30 cellular contexts compared by ENCODE assay signal in the genomic region with DNA sequence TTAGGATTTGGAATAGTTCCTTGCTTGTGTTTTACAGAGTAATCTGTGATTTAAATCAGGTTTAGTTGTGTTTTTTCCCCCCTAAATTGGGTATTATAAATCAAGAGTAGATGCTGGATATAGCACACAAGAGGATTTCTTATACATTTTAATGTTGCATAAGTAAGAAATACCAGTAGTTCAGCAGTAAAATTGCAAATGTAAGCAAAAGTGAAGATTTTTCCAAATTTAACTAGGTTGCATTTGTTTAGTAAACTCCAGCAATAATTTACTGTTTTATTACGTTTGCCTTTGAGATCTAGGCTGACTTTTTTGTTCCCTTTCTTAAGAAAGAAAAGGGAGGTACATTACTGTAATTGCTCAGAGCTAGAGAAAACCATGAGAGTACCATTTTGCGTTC.
"Had no signal": no experiment of that assay in that cellular context is flagged by ENCODE, and none has a peak within 500 bp of the region (broad histone marks: within the 10 kb centered on the region; RNA-seq: fewer than 3 reads in every experiment).

No MANE protein-coding gene starts in this region.

- H3K27ac Mint-ChIP-seq: naive B cell; naive thymus-derived CD8-positive, alpha-beta T cell; natural killer cell treated with Interleukin-12 subunit alpha and Interleukin-12 subunit beta and Interleukin-15 and Interleukin-18, amount 100 ng/mL, for 72 hours; neural progenitor cell; progenitor cell of endocrine pancreas; stimulated activated effector memory CD8-positive, alpha-beta T cell treated with anti-CD3 and anti-CD28 coated beads, Interleukin-12 subunit alpha, Interleukin-12 subunit beta, amount 100 ng/mL, for 72 hours; stimulated activated naive B cell treated with anti-CD40 and anti-IgM and Interleukin-4, amounts not matched to agents 10 μg/mL and 1 μg/mL and 100 μg/mL, for 72 hours; stimulated activated naive CD8-positive, alpha-beta T cell treated with anti-CD3 and anti-CD28 coated beads, Interleukin-15, Interleukin-2, amounts not matched to agents 100 ng/mL and 50 ng/mL, for 24 hours; type B pancreatic cell had no signal

- H3K9me3 Mint-ChIP-seq: naive B cell; naive thymus-derived CD8-positive, alpha-beta T cell; natural killer cell treated with Interleukin-12 subunit alpha and Interleukin-12 subunit beta and Interleukin-15 and Interleukin-18, amount 100 ng/mL, for 72 hours; neural progenitor cell; stimulated activated effector memory CD8-positive, alpha-beta T cell treated with anti-CD3 and anti-CD28 coated beads, Interleukin-12 subunit alpha, Interleukin-12 subunit beta, amount 100 ng/mL, for 72 hours; stimulated activated naive B cell treated with anti-CD40 and anti-IgM and Interleukin-4, amounts not matched to agents 10 μg/mL and 1 μg/mL and 100 μg/mL, for 72 hours; stimulated activated naive CD8-positive, alpha-beta T cell treated with anti-CD3 and anti-CD28 coated beads, Interleukin-15, Interleukin-2, amounts not matched to agents 100 ng/mL and 50 ng/mL, for 24 hours; type B pancreatic cell had no signal

- H3K4me3 ChIP-seq: neural progenitor cell, ovary, psoas muscle, skin epidermis, smooth muscle cell, spleen, suprapubic skin, testis, tibial artery, transverse colon, upper lobe of right lung, uterus had no signal

- H2AFZ ChIP-seq: neural progenitor cell, parathyroid adenoma had no signal

- H3K4me1 ChIP-seq: neural progenitor cell, parathyroid adenoma, psoas muscle, spleen, suprapubic skin, testis, tibial artery, upper lobe of right lung, uterus had no signal

- H3K4me3 Mint-ChIP-seq: naive B cell; naive thymus-derived CD8-positive, alpha-beta T cell; natural killer cell treated with Interleukin-12 subunit alpha and Interleukin-12 subunit beta and Interleukin-15 and Interleukin-18, amount 100 ng/mL, for 72 hours; neural progenitor cell; stimulated activated effector memory CD8-positive, alpha-beta T cell treated with anti-CD3 and anti-CD28 coated beads, Interleukin-12 subunit alpha, Interleukin-12 subunit beta, amount 100 ng/mL, for 72 hours; stimulated activated naive B cell treated with anti-CD40 and anti-IgM and Interleukin-4, amounts not matched to agents 10 μg/mL and 1 μg/mL and 100 μg/mL, for 72 hours; stimulated activated naive CD8-positive, alpha-beta T cell treated with anti-CD3 and anti-CD28 coated beads, Interleukin-15, Interleukin-2, amounts not matched to agents 100 ng/mL and 50 ng/mL, for 24 hours; type B pancreatic cell had no signal

- H3K4me1 Mint-ChIP-seq: naive B cell; naive thymus-derived CD8-positive, alpha-beta T cell; stimulated activated effector memory CD8-positive, alpha-beta T cell treated with anti-CD3 and anti-CD28 coated beads, Interleukin-12 subunit alpha, Interleukin-12 subunit beta, amount 100 ng/mL, for 72 hours; stimulated activated naive B cell treated with anti-CD40 and anti-IgM and Interleukin-4, amounts not matched to agents 10 μg/mL and 1 μg/mL and 100 μg/mL, for 72 hours had no signal

- H3K27me3 ChIP-seq: neural progenitor cell, ovary, spleen, suprapubic skin, testis, tibial artery, transverse colon, upper lobe of right lung, uterus had no signal

- H3K9me3 ChIP-seq: ovary, psoas muscle, spleen, suprapubic skin, testis, tibial artery, transverse colon, upper lobe of right lung, uterus had no signal

- H3K36me3 ChIP-seq: neural progenitor cell, ovary, spleen, suprapubic skin, tibial artery, transverse colon, upper lobe of right lung, uterus had no signal

- H3K27ac ChIP-seq: neural progenitor cell, ovary, parathyroid adenoma, psoas muscle, skin epidermis, spleen, suprapubic skin, testis, tibial artery, transverse colon, upper lobe of right lung, uterus had no signal

- H3K4me2 ChIP-seq: neural progenitor cell, smooth muscle cell had no signal

- H3K36me3 Mint-ChIP-seq: naive B cell; naive thymus-derived CD8-positive, alpha-beta T cell; natural killer cell treated with Interleukin-12 subunit alpha and Interleukin-12 subunit beta and Interleukin-15 and Interleukin-18, amount 100 ng/mL, for 72 hours; neural progenitor cell; stimulated activated effector memory CD8-positive, alpha-beta T cell treated with anti-CD3 and anti-CD28 coated beads, Interleukin-12 subunit alpha, Interleukin-12 subunit beta, amount 100 ng/mL, for 72 hours; stimulated activated naive B cell treated with anti-CD40 and anti-IgM and Interleukin-4, amounts not matched to agents 10 μg/mL and 1 μg/mL and 100 μg/mL, for 72 hours; type B pancreatic cell had no signal

- H3K9ac ChIP-seq: neural progenitor cell, parathyroid adenoma had no signal

- ATAC-seq: naive thymus-derived CD8-positive, alpha-beta T cell; natural killer cell treated with Interleukin-12 subunit alpha and Interleukin-12 subunit beta and Interleukin-15 and Interleukin-18, amount 100 ng/mL, for 72 hours; psoas muscle; right cardiac atrium; sciatic nerve; stimulated activated effector memory CD8-positive, alpha-beta T cell treated with anti-CD3 and anti-CD28 coated beads, Interleukin-12 subunit alpha, Interleukin-12 subunit beta, amount 100 ng/mL, for 72 hours; stimulated activated naive B cell treated with anti-CD40 and anti-IgM and Interleukin-4, amounts not matched to agents 10 μg/mL and 1 μg/mL and 100 μg/mL, for 72 hours; upper lobe of right lung had no signal

- DNase-seq: naive B cell; naive thymus-derived CD8-positive, alpha-beta T cell; occipital lobe; ovary; posterior cingulate gyrus; psoas muscle; right cardiac atrium; spleen; stimulated activated CD4-positive, alpha-beta T cell treated with anti-CD3 and anti-CD28 coated beads, Interleukin-12 subunit alpha, Interleukin-12 subunit beta, amount 100 ng/mL, for 4 hours; stimulated activated CD4-positive, alpha-beta T cell treated with anti-CD3 and anti-CD28 coated beads, Interleukin-1b, Interleukin-23, amount 100 ng/mL, for 48 hours; stimulated activated CD4-positive, alpha-beta T cell treated with anti-CD3 and anti-CD28 coated beads, Interleukin-4, amount 100 ng/mL, for 24 hours; stimulated activated naive B cell treated with anti-CD40 and anti-IgM and Interleukin-4, amounts not matched to agents 10 μg/mL and 1 μg/mL and 100 μg/mL, for 72 hours; stimulated activated naive CD4-positive, alpha-beta T cell treated with Interleukin-2 at 50 U/mL for 16 hours; substantia nigra; testis; tibial artery; transverse colon; upper lobe of right lung; uterus had no signal
